ENCODE assay signal across 24 cellular contexts in genomic region chr1:30883389-30884172, GRCh38. TPM values are rescaled to one million over a fixed set of nuclear protein-coding genes. Genes with fewer than 3 reads are reported as not detected.
DNase-seq lines count a peak whose midpoint lies in the region; ATAC-seq and TF ChIP-seq lines count a peak whose summit lies in the region.
"Had no signal": no experiment of that assay in that cellular context is flagged by ENCODE, and none has a peak within 500 bp of the region (broad histone marks: within the 10 kb centered on the region; RNA-seq: fewer than 3 reads in every experiment).

No MANE protein-coding gene starts in this region.

- peaks cover 99% of the 10 kb centered on the region for H4K20me1 ChIP-seq in BLaER1

- no peak overlapping the region for H3K27ac ChIP-seq in BLaER1
- peak overlapping the region; percentile 35 for H3K27ac ChIP-seq in SJCRH30
- H3K27ac ChIP-seq in esophagus squamous epithelium, result peak overlapping the region in 3 of 4 donors; percentile 34 to 82 (median 64)
- H3K27ac ChIP-seq: prostate gland had no signal

- H3K9ac ChIP-seq in BLaER1, result no peak overlapping the region

- peaks cover 60% of the 10 kb centered on the region for H3K4me1 ChIP-seq in BLaER1
- H3K4me1 ChIP-seq in SJCRH30, result peaks cover 92% of the 10 kb centered on the region
- peaks cover 5 to 49% (median 17%) of the 10 kb centered on the region in 3 donors for H3K4me1 ChIP-seq in esophagus squamous epithelium

- no peaks in the 10 kb centered on the region for H3K36me3 ChIP-seq in BLaER1
- peaks cover under 1% of the 10 kb centered on the region; the same call in 1 of the 2 replicates for H3K36me3 ChIP-seq in SJCRH30
- H3K36me3 ChIP-seq in esophagus squamous epithelium, result no peaks in the 10 kb centered on the region
- H3K36me3 ChIP-seq: BE2C, prostate gland had no signal

- ATAC-seq in GM18511 (IDR thresholded peaks at IDR 0.05; ENCODE audit: unreplicated experiment), result no peak
- ATAC-seq: activated CD8-positive, alpha-beta T cell treated with anti-CD3 and anti-CD28 coated beads, Interleukin-2, amount 10 ng/mL, durations not matched to agents 7 days and 5 days; activated naive CD4-positive, alpha-beta T cell treated with anti-CD3 and anti-CD28 coated beads, Interleukin-2, amount 50 U/mL, for 72 hours; SK-N-SH treated with all-trans-retinoic acid at 6 μM for 48 hours; stimulated activated naive CD8-positive, alpha-beta T cell treated with anti-CD3 and anti-CD28 coated beads, Interleukin-15, amount 100 ng/mL, for 72 hours had no signal

- DNase-seq in SJCRH30 (peak; percentile 90 to 92), esophagus squamous epithelium (lab: John Stamatoyannopoulos, UW) (no peak), posterior cingulate gyrus (peak in 8 of 10 donors; percentile 34 to 89 (median 68)), NCI-H1436 (lab: John Stamatoyannopoulos, UW) (no peak), NCI-H774 (lab: John Stamatoyannopoulos, UW) (no peak), NCI-H524 treated with DMSO at 0.1 percent for 48 hours (lab: John Stamatoyannopoulos, UW) (no peak)
- DNase-seq: activated CD4-positive, alpha-beta T cell treated with anti-CD3 and anti-CD28 coated beads for 1 hour; activated CD8-positive, alpha-beta T cell treated with anti-CD3 and anti-CD28 coated beads, Interleukin-2, amount 10 ng/mL, durations not matched to agents 7 days and 5 days; BE2C; DMS79; GF-D8; glutamatergic neuron; NCI-H1105; NCI-H1930; NCI-H226; NCI-H82; small intestine; stimulated activated naive CD8-positive, alpha-beta T cell treated with anti-CD3 and anti-CD28 coated beads, Interleukin-15, amount 100 ng/mL, for 72 hours; trophoblast cell had no signal

- H3K9me3 ChIP-seq in BLaER1 (no peaks in the 10 kb centered on the region), SJCRH30 (replicated peaks) (no peaks in the 10 kb centered on the region), esophagus squamous epithelium (no peaks in the 10 kb centered on the region)
- H3K9me3 ChIP-seq: BE2C, prostate gland had no signal

- peaks cover 100% of the 10 kb centered on the region for H3K27me3 ChIP-seq in BLaER1
- no peaks in the 10 kb centered on the region for H3K27me3 ChIP-seq in SJCRH30
- peaks cover 0 to 2% (median 0%) of the 10 kb centered on the region in 4 donors for H3K27me3 ChIP-seq in esophagus squamous epithelium
- H3K27me3 ChIP-seq: BE2C had no signal

- 60 to 74% methylated on average over 2 to 3 of the region's 18 CpGs for WGBS in esophagus squamous epithelium, 2 donors

- no peak for TF ChIP-seq POLR2A in esophagus squamous epithelium (IDR thresholded peaks at IDR 0.05)

- intact Hi-C loops in esophagus squamous epithelium (cut with DNase I), result no loop called here
- intact Hi-C loops in posterior cingulate gyrus (cut with DNase I), result no loop called here

- H3K4me3 ChIP-seq in BLaER1 (no peak overlapping the region), SJCRH30 (no peak overlapping the region), esophagus squamous epithelium (no peak overlapping the region)
- H3K4me3 ChIP-seq: prostate gland had no signal

- no peak for TF ChIP-seq CTCF in esophagus squamous epithelium (IDR thresholded peaks at IDR 0.05)

- H3K4me2 ChIP-seq in BLaER1, result peak overlapping the region; percentile 31

RNA-seq across cellular contexts. Expression of gene SDC3, which starts 25.0 kb away (rescaled TPM):
- total RNA-seq in SJCRH30 (2014; rRNA removed; shearing (Covaris generic)), result 201 and 210 TPM in 2 replicates
- 10 to 100 TPM in 1 of 4 donors, 1 to 10 TPM in 3; 2.9 to 11.6 (median 5.1) TPM for total RNA-seq in esophagus squamous epithelium
- total RNA-seq: activated CD8-positive, alpha-beta T cell treated with anti-CD3 and anti-CD28 coated beads, Interleukin-2, amount 10 ng/mL, durations not matched to agents 7 days and 5 days had no signal

Comparison
In these comparisons a context has a peak if more than half of its experiments do, and no peak if none do; other contexts are left out.
1. DNase-seq: peak in SJCRH30 (2 of 2) and posterior cingulate gyrus (8 of 10); none in esophagus squamous epithelium (single experiment), NCI-H1436 (single experiment), NCI-H774 (single experiment) and NCI-H524 treated with DMSO at 0.1 percent for 48 hours (single experiment).
2. RNA of gene SDC3, which starts 25.0 kb away (total RNA-seq): 201 to 210 TPM in SJCRH30; 2.9 to 11.6 TPM in esophagus squamous epithelium; every median in the first group is over 10 times any median in the second.